In the genomic region with DNA sequence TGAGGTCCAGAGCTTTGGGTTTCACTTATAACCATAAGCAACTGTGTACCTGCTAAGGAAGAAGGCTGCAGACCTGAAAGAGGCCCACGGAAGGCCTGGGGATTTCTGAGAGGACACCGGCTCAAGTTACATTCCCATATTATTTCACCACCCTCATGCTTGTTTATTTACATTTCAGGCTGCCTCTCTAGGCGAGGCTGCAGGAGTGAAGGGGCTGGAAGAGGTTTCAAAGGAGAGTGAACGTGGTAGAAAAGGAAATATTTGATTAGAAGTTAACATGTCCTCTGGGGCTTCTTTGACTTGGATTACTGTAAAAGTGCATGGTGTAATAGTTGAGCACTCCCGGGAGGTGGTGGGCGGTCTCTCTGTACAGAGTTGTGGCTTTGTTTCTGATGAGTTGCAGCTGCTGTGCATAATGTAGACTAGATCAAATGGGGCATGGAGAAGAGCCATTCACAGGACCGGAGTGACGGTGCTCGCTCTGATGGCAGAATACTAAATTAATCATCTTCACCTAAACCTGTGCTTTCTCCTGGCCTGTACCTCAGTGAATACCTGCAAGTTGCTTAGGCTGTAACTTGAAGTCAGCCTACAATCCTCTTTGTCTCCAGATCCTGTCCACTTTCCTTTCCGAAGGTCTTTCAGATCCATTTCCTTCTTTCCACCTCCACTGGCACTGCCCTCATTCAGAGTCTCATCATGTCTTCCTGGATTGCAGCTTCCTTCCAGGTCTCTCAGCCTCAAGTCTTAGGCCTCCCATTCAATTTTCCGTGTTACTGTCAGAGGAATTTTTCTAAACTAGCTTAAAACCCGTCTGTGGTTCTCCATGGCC, we compare ENCODE assay signal across 9 cellular contexts. TPM values are rescaled to one million over a fixed set of nuclear protein-coding genes. Genes with fewer than 3 reads are reported as not detected.
DNase-seq lines count a peak whose midpoint lies in the region; ATAC-seq, FAIRE-seq and TF ChIP-seq lines count a peak whose summit lies in the region.
"Had no signal": no experiment of that assay in that cellular context is flagged by ENCODE, and none has a peak within 500 bp of the region (broad histone marks: within the 10 kb centered on the region; RNA-seq: fewer than 3 reads in every experiment).

No MANE protein-coding gene starts in this region.

- no peak overlapping the region for H3K4me3 ChIP-seq in trophoblast cell (ENCODE audit: low read depth, low read length)
- H3K4me3 ChIP-seq: uterus had no signal

- no peak overlapping the region for H3K23ac ChIP-seq in trophoblast cell (ENCODE audit: low read length)

- TF ChIP-seq CTCF in osteocyte (IDR thresholded peaks at IDR 0.05) = no peak

- H3K18ac ChIP-seq in trophoblast cell (ENCODE audit: low read length) = no peak overlapping the region

- H3K27ac ChIP-seq in trophoblast cell (ENCODE audit: low read depth, low read length) = no peak overlapping the region

- no peak overlapping the region for H3K9ac ChIP-seq in trophoblast cell (ENCODE audit: low read length)

- H3K36me3 Mint-ChIP-seq in central memory CD8-positive, alpha-beta T cell (ENCODE audit: insufficient read depth) = peaks cover 15% of the 10 kb centered on the region
- no peaks in the 10 kb centered on the region for H3K36me3 Mint-ChIP-seq in osteocyte (ENCODE audit: unreplicated experiment)

- H2AK5ac ChIP-seq in trophoblast cell (ENCODE audit: low read length) = no peak overlapping the region

- H3K79me1 ChIP-seq in trophoblast cell (ENCODE audit: low read length) = peaks cover 7% of the 10 kb centered on the region

- H4K91ac ChIP-seq in trophoblast cell (ENCODE audit: low read depth, low read length) = no peak overlapping the region

- no CpG with 5 or more reads among the region's 12 CpGs for WGBS in trophoblast cell (ENCODE audit: extremely low coverage, insufficient coverage, insufficient read length)

- H3K4ac ChIP-seq in trophoblast cell (ENCODE audit: low read depth, low read length) = no peak overlapping the region

- H4K12ac ChIP-seq in trophoblast cell (ENCODE audit: low read depth, low read length) = no peak overlapping the region

- H3K36me3 ChIP-seq in trophoblast cell (ENCODE audit: control insufficient read depth in 1 of 2, insufficient read depth in 2 of 2, low read length in 2 of 2) = no peaks in the 10 kb centered on the region
- H3K36me3 ChIP-seq: uterus had no signal

- no peak overlapping the region for H3K4me3 Mint-ChIP-seq in central memory CD8-positive, alpha-beta T cell
- peak overlapping the region; percentile 11 for H3K4me3 Mint-ChIP-seq in osteocyte (ENCODE audit: unreplicated experiment)

- no peak for TF ChIP-seq POLR2A in GM12891 (IDR thresholded peaks at IDR 0.05; ENCODE audit: low read depth, low read length)
- no peak for TF ChIP-seq POLR2A in GM12892 (IDR thresholded peaks at IDR 0.05; ENCODE audit: low read depth, low read length)

- no peak overlapping the region for H3K14ac ChIP-seq in trophoblast cell (ENCODE audit: low read length)

- no peak overlapping the region for H2BK12ac ChIP-seq in trophoblast cell (ENCODE audit: low read length)

- ATAC-seq in central memory CD8-positive, alpha-beta T cell (replicated peaks; ENCODE audit: extremely low read depth, poor library complexity, severe bottlenecking) = no peak

- no peak overlapping the region for H2BK120ac ChIP-seq in trophoblast cell (ENCODE audit: insufficient read depth, low read length, poor library complexity)

- no peak for FAIRE-seq in GM12891 (lab: Jason Lieb, UNC)
- FAIRE-seq in GM12892 (lab: Jason Lieb, UNC) = no peak

- no peaks in the 10 kb centered on the region for H3K27me3 ChIP-seq in trophoblast cell (ENCODE audit: insufficient read depth, low read length)
- H3K27me3 ChIP-seq: uterus had no signal

- H3K4me1 Mint-ChIP-seq in central memory CD8-positive, alpha-beta T cell = peaks cover 53% of the 10 kb centered on the region
- H3K4me1 Mint-ChIP-seq in osteocyte (ENCODE audit: unreplicated experiment) = peaks cover 46% of the 10 kb centered on the region

- peak overlapping the region; percentile 93 for H3K27ac Mint-ChIP-seq in central memory CD8-positive, alpha-beta T cell (ENCODE audit: low read depth)
- H3K27ac Mint-ChIP-seq in osteocyte (ENCODE audit: unreplicated experiment) = peak overlapping the region; percentile 69

- H4K8ac ChIP-seq in trophoblast cell (ENCODE audit: low read depth, low read length) = no peak overlapping the region

- no peaks in the 10 kb centered on the region for H3K27me3 Mint-ChIP-seq in central memory CD8-positive, alpha-beta T cell
- H3K27me3 Mint-ChIP-seq in osteocyte (ENCODE audit: unreplicated experiment) = peaks cover 16% of the 10 kb centered on the region

- H3K79me2 ChIP-seq in trophoblast cell (ENCODE audit: control insufficient read depth, insufficient read depth, low read length, poor library complexity) = peaks cover 7% of the 10 kb centered on the region

- H3K9me3 Mint-ChIP-seq in central memory CD8-positive, alpha-beta T cell = no peaks in the 10 kb centered on the region
- no peaks in the 10 kb centered on the region for H3K9me3 Mint-ChIP-seq in osteocyte (ENCODE audit: unreplicated experiment)

- no peak overlapping the region for H2AFZ ChIP-seq in trophoblast cell (ENCODE audit: insufficient read depth, low read length, poor library complexity)

- no peaks in the 10 kb centered on the region for H3K9me3 ChIP-seq in trophoblast cell (ENCODE audit: insufficient read depth, low read depth, low read length)
- H3K9me3 ChIP-seq: uterus had no signal

- no peak overlapping the region for H3K4me2 ChIP-seq in trophoblast cell (ENCODE audit: low read length)

- H2BK5ac ChIP-seq in trophoblast cell (ENCODE audit: low read depth, low read length, poor library complexity) = no peak overlapping the region

- peaks cover 6 to 9% of the 10 kb centered on the region in 2 experiments for H3K4me1 ChIP-seq in trophoblast cell (ENCODE audit: control insufficient read depth in 1 of 2, insufficient read depth in 2 of 2, low read length in 2 of 2)
- H3K4me1 ChIP-seq: uterus had no signal

- DNase-seq in AG08395 (ENCODE audit: low spot score) = peak; percentile 59
- DNase-seq in GM12891 (ENCODE audit: insufficient read length, low spot score) = no peak
- DNase-seq in NCI-H748 treated with DMSO at 0.1 percent for 48 hours (lab: John Stamatoyannopoulos, UW) = peak; percentile 98
- DNase-seq in central memory CD8-positive, alpha-beta T cell (ENCODE audit: low spot score in 2 of 2) = no peak
- DNase-seq in osteocyte (ENCODE audit: extremely low spot score, unreplicated experiment) = no peak
- no peak for DNase-seq in trophoblast cell
- DNase-seq in KG1 (lab: John Stamatoyannopoulos, UW) = no peak
- no peak for DNase-seq in GM12892 (ENCODE audit: insufficient read length)

TF ChIP-seq in GM12891, 5 proteins besides CTCF, POLR2A, EP300 and RAD21:
- TF ChIP-seq PAX5 (IDR thresholded peaks at IDR 0.05; ENCODE audit: insufficient read depth, low read length, severe bottlenecking) (no peak), TAF1 (IDR thresholded peaks at IDR 0.05; ENCODE audit: low read depth, low read length) (no peak), POU2F2 (IDR thresholded peaks at IDR 0.05; ENCODE audit: low read depth, low read length) (peak; percentile 61; the same call in 1 of the 2 replicates), SPI1 (IDR thresholded peaks at IDR 0.05; ENCODE audit: low read depth, low read length) (no peak), POLR2AphosphoS5 (IDR thresholded peaks at IDR 0.05; ENCODE audit: low read depth, low read length) (no peak)

RNA-seq across cellular contexts. Expression of gene CPD, which starts 1.9 kb away (rescaled TPM):
- polyA plus RNA-seq in GM12891 (2012; ENCODE audit: low read depth, missing spikeins) = 3.3 TPM
- 70.1 and 72.4 TPM in 2 replicates for total RNA-seq in osteocyte
- polyA plus RNA-seq in trophoblast cell (2013) = 22.0 and 22.6 TPM in 2 replicates
- 4.4 TPM for polyA plus RNA-seq in GM12892 (2012; ENCODE audit: missing spikeins)

RNA-seq across cellular contexts. Expression of gene TMIGD1, which starts 43.0 kb away (rescaled TPM):
- polyA plus RNA-seq in GM12891 (2012; ENCODE audit: low read depth, missing spikeins) = not detected
- not detected in 2 replicates for total RNA-seq in osteocyte
- polyA plus RNA-seq in trophoblast cell (2013) = not detected in 2 replicates
- not detected for polyA plus RNA-seq in GM12892 (2012; ENCODE audit: missing spikeins)
- total RNA-seq: uterus had no signal

Comparison
In these comparisons a context has a peak if more than half of its experiments do, and no peak if none do; other contexts are left out.
1. DNase-seq: peak in AG08395 (single experiment) and NCI-H748 treated with DMSO at 0.1 percent for 48 hours (single experiment); none in GM12891 (single experiment), central memory CD8-positive, alpha-beta T cell (0 of 2), osteocyte (single experiment), trophoblast cell (0 of 2), KG1 (single experiment) and GM12892 (single experiment).